Comparison of ENCODE assay signal across 8 cellular contexts in genomic region chr2:195656859-195657633, GRCh38. TPM values are rescaled to one million over a fixed set of nuclear protein-coding genes. Genes with fewer than 3 reads are reported as not detected.
DNase-seq lines count a peak whose midpoint lies in the region; ATAC-seq and TF ChIP-seq lines count a peak whose summit lies in the region.

SLC39A10 (plus strand) TSS chr2:195657226; CDS start chr2:195680043, 22,817 bp downstream.

- peaks cover 32% of the 10 kb centered on the region for H3K79me2 ChIP-seq in ACC112 (ENCODE audit: control insufficient read depth, insufficient read depth, low read length, unreplicated experiment)

- peak; percentile 78 for ATAC-seq in GM18870 (IDR thresholded peaks at IDR 0.05; ENCODE audit: unreplicated experiment)
- ATAC-seq in HG03135 (IDR thresholded peaks at IDR 0.05; ENCODE audit: unreplicated experiment), result peak; percentile 74

- TF ChIP-seq CTCF in VCaP (conservative IDR thresholded peaks at IDR 0.05), result no peak
- TF ChIP-seq CTCF in breast epithelium (IDR thresholded peaks at IDR 0.05), result peak; percentile 37 to 57 (median 53)

- H2AFZ ChIP-seq in ACC112 (ENCODE audit: low read length, unreplicated experiment), result peak within 1 kb of the TSS; percentile 87

- H3K27me3 ChIP-seq in ACC112 (ENCODE audit: insufficient read depth, low read length) (no peaks in the 10 kb centered on the region), breast epithelium (no peaks in the 10 kb centered on the region), iPS-18a (ENCODE audit: control insufficient read depth, insufficient read depth, low read length) (no peaks in the 10 kb centered on the region), skeletal muscle satellite cell (ENCODE audit: control insufficient read depth, insufficient read depth, low read length) (no peaks in the 10 kb centered on the region)

- H3K4me1 ChIP-seq in ACC112 (ENCODE audit: control insufficient read depth, insufficient read depth, low read length, unreplicated experiment) (peaks cover 20% of the 10 kb centered on the region), breast epithelium (peaks cover 0 to 4% of the 10 kb centered on the region in 2 donors), iPS-18a (ENCODE audit: control insufficient read depth, low read depth, low read length) (peaks cover 25% of the 10 kb centered on the region), skeletal muscle satellite cell (ENCODE audit: control insufficient read depth, insufficient read depth, low read length) (peaks cover 12% of the 10 kb centered on the region)

- H3K9ac ChIP-seq in iPS-18a (ENCODE audit: low read length) (peak within 1 kb of the TSS; percentile 97), skeletal muscle satellite cell (ENCODE audit: low read depth, low read length) (peak within 1 kb of the TSS; percentile 99)

- H3K27ac ChIP-seq in ACC112 (ENCODE audit: low read depth, low read length), result peak within 1 kb of the TSS; percentile 75
- H3K27ac ChIP-seq in VCaP, result peak within 1 kb of the TSS; percentile 99
- peak within 1 kb of the TSS; percentile 99 to 100 for H3K27ac ChIP-seq in breast epithelium
- H3K27ac ChIP-seq in iPS-18a (ENCODE audit: low read length), result peak within 1 kb of the TSS; percentile 75

- DNase-seq in NCI-H2196 treated with DMSO at 0.1 percent for 48 hours (lab: John Stamatoyannopoulos, UW; ENCODE audit: unreplicated experiment) (peak; percentile 89), breast epithelium (ENCODE audit: low spot score in 2 of 2) (peak; percentile 97 to 98)

- intact Hi-C loops in breast epithelium (cut with DNase I; ENCODE audit: low total_unique reads), result no loop called here

- H3K9me3 ChIP-seq in breast epithelium, result no peaks in the 10 kb centered on the region
- no peaks in the 10 kb centered on the region for H3K9me3 ChIP-seq in iPS-18a (ENCODE audit: control insufficient read depth, low read depth, low read length)
- H3K9me3 ChIP-seq in skeletal muscle satellite cell (replicated peaks; ENCODE audit: low read length), result no peaks in the 10 kb centered on the region

- peak within 1 kb of the TSS; percentile 81 for H3K4me2 ChIP-seq in skeletal muscle satellite cell (ENCODE audit: low read length)

- peak; percentile 97 for TF ChIP-seq POLR2A in breast epithelium (IDR thresholded peaks at IDR 0.05)

- H3K36me3 ChIP-seq in ACC112 (ENCODE audit: insufficient read depth, low read length) (no peaks in the 10 kb centered on the region), breast epithelium (no peaks in the 10 kb centered on the region), iPS-18a (ENCODE audit: control insufficient read depth, low read depth, low read length) (no peaks in the 10 kb centered on the region), skeletal muscle satellite cell (ENCODE audit: insufficient read depth, low read length) (no peaks in the 10 kb centered on the region)

- H3K4me3 ChIP-seq in ACC112 (ENCODE audit: low read depth, low read length) (peak within 1 kb of the TSS; percentile 82), breast epithelium (peak within 1 kb of the TSS; percentile 84 to 100 (median 87)), iPS-18a (ENCODE audit: low read length) (peak within 1 kb of the TSS; percentile 86), skeletal muscle satellite cell (ENCODE audit: low read length) (peak within 1 kb of the TSS; percentile 89)

RNA-seq across cellular contexts. Expression of gene SLC39A10, which starts in this region (rescaled TPM):
- 10 to 100 TPM; 16.3 to 31.5 (median 25.8) TPM for total RNA-seq in breast epithelium
- 20.8 and 27.4 TPM in 2 replicates for total RNA-seq in skeletal muscle satellite cell (2012; rRNA removed)

Comparison
In these comparisons a context has a peak if more than half of its experiments do, and no peak if none do; other contexts are left out.
1. Peak in every context shown above with its lines: DNase-seq, ATAC-seq, H3K4me3 ChIP-seq and H3K27ac ChIP-seq.